Comparison of ENCODE assay signal across 8 cellular contexts in the genomic region with DNA sequence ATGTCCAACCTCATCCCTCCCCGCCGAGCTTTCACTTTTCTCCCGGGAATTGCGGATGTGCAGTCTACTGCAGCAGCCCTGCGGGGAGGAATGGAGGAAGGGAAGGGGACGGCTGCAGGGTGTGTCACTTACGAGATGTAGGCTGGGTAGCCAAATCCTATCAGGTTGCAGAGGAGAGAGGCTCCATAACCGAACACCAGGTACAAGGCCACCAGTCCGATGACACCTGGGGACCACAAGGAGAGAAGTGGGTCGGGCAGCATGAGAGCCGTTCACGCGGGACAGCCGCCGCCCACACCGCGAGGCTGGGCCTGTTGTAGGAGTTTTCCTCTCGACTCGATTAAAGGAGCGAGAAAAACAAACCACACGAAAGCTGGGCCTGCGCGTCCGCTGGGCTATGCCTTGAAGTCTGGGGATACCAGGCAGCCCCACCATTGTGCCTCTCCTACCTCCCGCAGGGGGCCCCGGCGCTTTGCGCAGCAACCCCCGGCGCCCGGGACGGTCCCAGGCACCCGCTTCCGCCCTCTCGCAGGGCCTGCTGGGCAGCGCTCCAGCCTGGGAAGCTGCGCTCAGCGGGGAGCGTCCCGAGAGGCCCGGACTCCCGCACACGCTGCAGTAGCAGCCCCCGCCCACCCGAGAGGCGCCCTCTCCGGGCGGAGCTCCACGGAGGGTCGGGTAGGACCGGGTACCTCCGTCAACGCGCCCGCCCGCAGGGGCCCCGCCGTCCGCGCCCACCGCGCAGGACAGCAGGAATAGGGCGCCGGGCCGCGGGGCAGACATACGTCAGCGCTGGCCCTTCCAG. TPM values are rescaled to one million over a fixed set of nuclear protein-coding genes. Genes with fewer than 3 reads are reported as not detected.
DNase-seq lines count a peak whose midpoint lies in the region; ATAC-seq, FAIRE-seq and TF ChIP-seq lines count a peak whose summit lies in the region.

No MANE protein-coding gene starts in this region.

- H3K4me2 ChIP-seq in keratinocyte (ENCODE audit: control insufficient read depth, extremely low read depth, insufficient read depth, low read depth, low read length), result peak overlapping the region; percentile 94

- peak overlapping the region; percentile 77 for H3K27ac ChIP-seq in keratinocyte (ENCODE audit: control insufficient read depth, insufficient read depth, low read length)
- H3K27ac ChIP-seq in spleen, result peak overlapping the region; percentile 93 to 99 (median 97)

- FAIRE-seq in keratinocyte (lab: Jason Lieb, UNC), result no peak

- H2AFZ ChIP-seq in keratinocyte (ENCODE audit: control insufficient read depth, low read length), result peak overlapping the region; percentile 97

- peaks cover 10% of the 10 kb centered on the region for H3K4me1 ChIP-seq in keratinocyte (ENCODE audit: control insufficient read depth, extremely low read depth, insufficient read depth, low read length)
- H3K4me1 ChIP-seq in spleen, result peaks cover 29 to 91% (median 75%) of the 10 kb centered on the region in 6 donors

- WGBS in spleen, 5 donors, result 0 to 1% (median 1%) methylated on average over 24 to 68 of the region's 68 CpGs

- H3K36me3 ChIP-seq in keratinocyte (ENCODE audit: control insufficient read depth in 2 of 2, extremely low read depth in 1 of 2, insufficient read depth in 2 of 2, low read length in 2 of 2) (peaks cover 11 to 13% of the 10 kb centered on the region in 2 experiments), spleen (peaks cover 0 to 40% (median 14%) of the 10 kb centered on the region in 6 donors)

- no peaks in the 10 kb centered on the region for H3K27me3 Mint-ChIP-seq in activated B cell treated with CpG ODN at 0.5 μM for 24 hours
- no peaks in the 10 kb centered on the region for H3K27me3 Mint-ChIP-seq in central memory CD8-positive, alpha-beta T cell

- H3K4me3 ChIP-seq in keratinocyte (ENCODE audit: control insufficient read depth in 2 of 3, extremely low read depth in 1 of 3, insufficient read depth in 2 of 3, low read depth in 1 of 3, low read length in 3 of 3) (peak overlapping the region; percentile 85 to 91 (median 91)), spleen (peak overlapping the region; percentile 69 to 99 (median 95))

- no peaks in the 10 kb centered on the region for H3K9me3 ChIP-seq in keratinocyte (ENCODE audit: control insufficient read depth, low read depth, low read length)
- H3K9me3 ChIP-seq in spleen, result no peaks in the 10 kb centered on the region

- ATAC-seq in HG02852 (IDR thresholded peaks at IDR 0.05; ENCODE audit: unreplicated experiment), result peak; percentile 42
- ATAC-seq in activated B cell treated with CpG ODN at 0.5 μM for 24 hours (ENCODE audit: low read depth), result peak; percentile 50
- peak; percentile 16 for ATAC-seq in central memory CD8-positive, alpha-beta T cell (replicated peaks; ENCODE audit: extremely low read depth, poor library complexity, severe bottlenecking)

- dilution Hi-C loops in keratinocyte (cut with MboI; ENCODE audit: extremely low pct_ligation_motif_present, low sequenced_read_pairs), result no loop called here

- no peak for TF ChIP-seq POLR2A in spleen (IDR thresholded peaks at IDR 0.05)

- H3K9ac ChIP-seq in keratinocyte (ENCODE audit: control insufficient read depth, extremely low read depth, insufficient read depth, low read length), result peak overlapping the region; percentile 93

- H3K27ac Mint-ChIP-seq in activated B cell treated with CpG ODN at 0.5 μM for 24 hours, result peak overlapping the region; percentile 80
- H3K27ac Mint-ChIP-seq in central memory CD8-positive, alpha-beta T cell (ENCODE audit: low read depth), result peak overlapping the region; percentile 98

- POLR2A ChIA-PET in activated B cell treated with CpG ODN at 0.5 μM for 24 hours (lab: Charles Lee), result interaction anchor here (0.7 to 6.1 kb wide), 10 partner anchors 8 to 398 kb away, joined by 3 to 41 read pairs (median 6); a partner anchor contains a TSS

- no peaks in the 10 kb centered on the region for H3K9me1 ChIP-seq in keratinocyte (ENCODE audit: control insufficient read depth, extremely low read depth, insufficient read depth, low read length)

- no peak for TF ChIP-seq CTCF in activated B cell treated with CpG ODN at 0.5 μM for 24 hours (IDR thresholded peaks at IDR 0.05)
- TF ChIP-seq CTCF in keratinocyte (optimal IDR thresholded peaks at IDR 0.05 in 1 of 3, IDR thresholded peaks at IDR 0.05 in 1 of 3, conservative IDR thresholded peaks at IDR 0.05 in 1 of 3; ENCODE audit: extremely low read depth in 1 of 3, insufficient read depth in 2 of 3, low read length in 3 of 3), result peak in 1 of 3 experiments; percentile 3
- no peak for TF ChIP-seq CTCF in spleen (IDR thresholded peaks at IDR 0.05 in 8 of 11, conservative IDR thresholded peaks at IDR 0.05 in 3 of 11)

- peak overlapping the region; percentile 96 for H3K4me3 Mint-ChIP-seq in activated B cell treated with CpG ODN at 0.5 μM for 24 hours
- H3K4me3 Mint-ChIP-seq in central memory CD8-positive, alpha-beta T cell, result peak overlapping the region; percentile 82

- intact Hi-C loops in activated B cell treated with CpG ODN at 0.5 μM for 24 hours (cut with micrococcal nuclease) (loop anchor here (1.0 to 5.0 kb wide), 4 partner anchors 16 to 1409 kb away; a partner anchor contains a TSS), spleen (cut with DNase I; ENCODE audit: low total_unique reads) (loop anchor here (10.0 kb wide), 1 partner anchor 54 kb away; a partner anchor contains a TSS)

- peaks cover 4% of the 10 kb centered on the region for H4K20me1 ChIP-seq in keratinocyte (ENCODE audit: control insufficient read depth, extremely low read depth, insufficient read depth, low read length)

- H3K36me3 Mint-ChIP-seq in activated B cell treated with CpG ODN at 0.5 μM for 24 hours (ENCODE audit: low read depth), result peaks cover 37% of the 10 kb centered on the region
- H3K36me3 Mint-ChIP-seq in central memory CD8-positive, alpha-beta T cell (ENCODE audit: insufficient read depth), result peaks cover 25% of the 10 kb centered on the region

- CTCF ChIA-PET in activated B cell treated with CpG ODN at 0.5 μM for 24 hours (lab: Charles Lee), result interaction anchor here (0.9 to 2.9 kb wide), 5 partner anchors 10 to 75 kb away, joined by 3 to 16 read pairs (median 4); no protein-coding TSS in a partner anchor

- no peaks in the 10 kb centered on the region for H3K9me3 Mint-ChIP-seq in activated B cell treated with CpG ODN at 0.5 μM for 24 hours
- no peaks in the 10 kb centered on the region for H3K9me3 Mint-ChIP-seq in central memory CD8-positive, alpha-beta T cell

- H3K79me2 ChIP-seq in keratinocyte (ENCODE audit: control insufficient read depth, insufficient read depth, low read length), result peaks cover 46% of the 10 kb centered on the region

- H3K27me3 ChIP-seq in keratinocyte (ENCODE audit: control insufficient read depth, extremely low read depth, insufficient read depth, low read length) (no peaks in the 10 kb centered on the region), spleen (replicated peaks in 1 of 7) (no peaks in the 10 kb centered on the region)

- peaks cover 81% of the 10 kb centered on the region for H3K4me1 Mint-ChIP-seq in activated B cell treated with CpG ODN at 0.5 μM for 24 hours
- H3K4me1 Mint-ChIP-seq in central memory CD8-positive, alpha-beta T cell, result peaks cover 69% of the 10 kb centered on the region

- DNase-seq in NCI-H2107 treated with DMSO at 0.1 percent for 48 hours (lab: John Stamatoyannopoulos, UW; ENCODE audit: unreplicated experiment), result peak; percentile 34
- no peak for DNase-seq in NCI-H2107 (lab: John Stamatoyannopoulos, UW)
- DNase-seq in NCI-H1694 (lab: John Stamatoyannopoulos, UW), result peak; percentile 38
- DNase-seq in activated B cell treated with CpG ODN at 0.5 μM for 24 hours, result peak; percentile 61
- DNase-seq in central memory CD8-positive, alpha-beta T cell (ENCODE audit: low spot score in 2 of 2), result peak; percentile 33
- no peak for DNase-seq in keratinocyte (ENCODE audit: low read depth, low spot score)
- peak; percentile 94 for DNase-seq in spleen

RNA-seq across cellular contexts. Expression of a gene that starts 0.8 kb away (rescaled TPM):
- total RNA-seq in activated B cell treated with CpG ODN at 0.5 μM for 24 hours, result 44.5 and 46.8 TPM in 2 replicates
- polyA plus RNA-seq in keratinocyte, result 174 to 393 TPM (median 298 TPM) in 3 replicates
- polyA plus RNA-seq in keratinocyte (2011; ENCODE audit: low read depth), result 86.4 TPM
- 166 and 178 TPM in 2 replicates for polyA plus RNA-seq in keratinocyte (2011; cell fraction: cytosol; rRNA removed)
- polyA plus RNA-seq in keratinocyte (2011; cell fraction: nucleus; rRNA removed), result 202 and 222 TPM in 2 replicates
- 105 and 131 TPM in 2 replicates for polyA plus RNA-seq in keratinocyte (2012; ENCODE audit: low replicate concordance)
- polyA minus RNA-seq in keratinocyte, result 256 to 365 TPM (median 273 TPM) in 3 replicates
- 146 TPM for polyA minus RNA-seq in keratinocyte (2011; cell fraction: cytosol; rRNA and poly(A)+ RNA removed)
- 114 and 152 TPM in 2 replicates for polyA minus RNA-seq in keratinocyte (2011; cell fraction: nucleus; rRNA and poly(A)+ RNA removed)
- 10 to 100 TPM; 56.1 to 84.8 (median 66.1) TPM for total RNA-seq in spleen
- 10 to 100 TPM; 25.3 to 39.2 (median 34.2) TPM for polyA plus RNA-seq in spleen

RNA-seq across cellular contexts. Expression of a gene that starts 55.4 kb away (rescaled TPM):
- total RNA-seq in activated B cell treated with CpG ODN at 0.5 μM for 24 hours (53.5 and 56.0 TPM in 2 replicates), spleen (100 to 1,000 TPM in 2 of 7 donors, 10 to 100 TPM in 5; 76.6 to 110 (median 80.8) TPM)
- polyA plus RNA-seq in keratinocyte (6.7 to 11.8 TPM (median 10.1 TPM) in 3 replicates), spleen (10 to 100 TPM; 17.5 to 19.8 (median 18.0) TPM)
- 11.3 TPM for polyA plus RNA-seq in keratinocyte (2011; ENCODE audit: low read depth)
- 5.7 and 9.1 TPM in 2 replicates for polyA plus RNA-seq in keratinocyte (2011; cell fraction: cytosol; rRNA removed)
- polyA plus RNA-seq in keratinocyte (2011; cell fraction: nucleus; rRNA removed), result 7.5 and 10.7 TPM in 2 replicates
- polyA plus RNA-seq in keratinocyte (2012; ENCODE audit: low replicate concordance), result 8.5 and 10.5 TPM in 2 replicates
- 7.4 to 22.0 TPM (median 21.7 TPM) in 3 replicates for polyA minus RNA-seq in keratinocyte
- polyA minus RNA-seq in keratinocyte (2011; cell fraction: cytosol; rRNA and poly(A)+ RNA removed), result 7.1 TPM
- polyA minus RNA-seq in keratinocyte (2011; cell fraction: nucleus; rRNA and poly(A)+ RNA removed), result 13.1 and 21.5 TPM in 2 replicates

Comparison
In these comparisons a context has a peak if more than half of its experiments do, and no peak if none do; other contexts are left out.
1. DNase-seq: peak in NCI-H2107 treated with DMSO at 0.1 percent for 48 hours (single experiment), NCI-H1694 (single experiment), activated B cell treated with CpG ODN at 0.5 μM for 24 hours (single experiment), central memory CD8-positive, alpha-beta T cell (2 of 2) and spleen (single experiment); none in NCI-H2107 (single experiment) and keratinocyte (single experiment).
2. Peak in every context shown above with its lines, with median percentiles within 50 percentile points of each other: ATAC-seq.